8 cellular contexts compared by ENCODE assay signal in genomic region chr17:30477083-30477757, GRCh38.
DNase-seq lines count a peak whose midpoint lies in the region; ATAC-seq and TF ChIP-seq lines count a peak whose summit lies in the region.

TSS of gene GOSR1 (plus strand) at chr17:30477408. CDS start at chr17:30477434, 26 bp downstream.

- ATAC-seq in GM19324 (IDR thresholded peaks at IDR 0.05; ENCODE audit: low FRiP score, unreplicated experiment) = peak; percentile 98
- ATAC-seq in HG03469 (IDR thresholded peaks at IDR 0.05; ENCODE audit: unreplicated experiment) = peak; percentile 44

- peak; percentile 92 for DNase-seq in NCI-H526 treated with DMSO at 0.1 percent for 48 hours (lab: John Stamatoyannopoulos, UW)
- peak; percentile 90 for DNase-seq in activated CD4-positive, alpha-beta T cell treated with anti-CD3 and anti-CD28 coated beads, Interleukin-2, amount 50 U/mL, for 1 hour
- peak; percentile 98 for DNase-seq in dedifferentiated amniotic fluid mesenchymal stem cell (ENCODE audit: extremely low spot score)
- peak; percentile 98 for DNase-seq in left kidney (ENCODE audit: low read depth, low spot score)
- peak; percentile 92 to 93 for DNase-seq in stimulated activated CD4-positive, alpha-beta T cell treated with anti-CD3 and anti-CD28 coated beads, Interleukin-2, amount 100 ng/mL, for 24 hours

- H3K27ac ChIP-seq in C4-2B = peak within 1 kb of the TSS; percentile 89

- TF ChIP-seq CTCF in C4-2B (conservative IDR thresholded peaks at IDR 0.05) = peak; percentile 92

Comparison
In these comparisons a context has a peak if more than half of its experiments do, and no peak if none do; other contexts are left out.
1. Peak in every context shown above with its lines: DNase-seq, ATAC-seq and H3K27ac ChIP-seq.